In the genomic region with DNA sequence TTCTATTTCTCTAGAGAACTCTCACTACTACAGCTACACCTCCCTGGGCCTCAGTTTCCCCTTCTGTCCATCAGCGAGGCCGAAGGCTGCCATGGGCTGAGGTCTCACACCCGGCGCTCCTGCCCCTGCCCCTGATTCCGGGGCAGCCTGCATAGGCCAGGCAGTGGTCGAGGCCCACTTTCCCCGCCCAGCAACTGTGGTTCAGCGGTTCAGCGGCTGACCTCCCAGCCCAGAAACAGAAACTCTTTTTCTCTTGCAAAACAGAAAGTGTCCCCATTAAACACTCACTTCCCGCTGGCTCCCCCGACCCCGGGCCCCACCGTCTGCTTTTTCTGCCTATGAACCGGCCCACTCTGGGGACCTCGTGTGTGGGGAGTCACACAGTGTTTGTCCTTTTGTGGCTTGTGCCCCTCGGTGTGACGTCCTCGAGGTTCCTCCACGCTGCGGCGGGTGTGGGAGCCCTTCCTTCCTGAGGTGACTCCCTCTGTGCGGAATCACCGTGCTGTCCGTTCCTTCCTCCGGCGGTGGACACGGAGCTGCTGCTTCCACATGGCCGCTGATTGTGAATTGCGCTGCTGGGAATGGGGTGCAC, we compare ENCODE assay signal across 8 cellular contexts. TPM values are rescaled to one million over a fixed set of nuclear protein-coding genes. Genes with fewer than 3 reads are reported as not detected.
DNase-seq lines count a peak whose midpoint lies in the region; ATAC-seq and TF ChIP-seq lines count a peak whose summit lies in the region.

No MANE protein-coding gene starts in this region.

- H3K36me3 Mint-ChIP-seq in activated naive CD4-positive, alpha-beta T cell treated with anti-CD3 and anti-CD28 coated beads for 36 hours (ENCODE audit: low read depth), result no peaks in the 10 kb centered on the region
- H3K36me3 Mint-ChIP-seq in activated B cell treated with CpG ODN at 0.5 μM for 24 hours (ENCODE audit: low read depth), result no peaks in the 10 kb centered on the region

- peak; percentile 44 for DNase-seq in activated naive CD4-positive, alpha-beta T cell treated with anti-CD3 and anti-CD28 coated beads for 36 hours
- no peak for DNase-seq in activated naive CD4-positive, alpha-beta T cell (lab: John Stamatoyannopoulos, UW)
- DNase-seq in activated B cell treated with CpG ODN at 0.5 μM for 24 hours (peak; percentile 48), esophagus squamous epithelium (lab: John Stamatoyannopoulos, UW) (no peak), sciatic nerve (ENCODE audit: low spot score) (peak; percentile 77), Kasumi-1 (lab: John Stamatoyannopoulos, UW) (no peak), NCI-H2171 treated with DMSO at 0.1 percent for 48 hours (lab: John Stamatoyannopoulos, UW) (no peak)

- intact Hi-C loops in activated naive CD4-positive, alpha-beta T cell treated with anti-CD3 and anti-CD28 coated beads for 36 hours (cut with micrococcal nuclease), result loop anchor here (5.0 kb wide), 4 partner anchors 35 to 740 kb away; a partner anchor contains a TSS
- intact Hi-C loops in activated B cell treated with CpG ODN at 0.5 μM for 24 hours (cut with micrococcal nuclease), result loop anchor here (2.0 to 5.0 kb wide), 2 partner anchors 38 to 40 kb away; no protein-coding TSS in a partner anchor
- intact Hi-C loops in esophagus squamous epithelium (cut with DNase I), result no loop called here
- intact Hi-C loops in sciatic nerve (cut with DNase I), result no loop called here

- peaks cover 0 to 17% (median 0%) of the 10 kb centered on the region in 4 donors for H3K27me3 ChIP-seq in esophagus squamous epithelium

- no peaks in the 10 kb centered on the region for H3K36me3 ChIP-seq in esophagus squamous epithelium

- no peak overlapping the region for H3K27ac Mint-ChIP-seq in activated naive CD4-positive, alpha-beta T cell treated with anti-CD3 and anti-CD28 coated beads for 36 hours
- H3K27ac Mint-ChIP-seq in activated B cell treated with CpG ODN at 0.5 μM for 24 hours, result peak overlapping the region; percentile 75

- CTCF ChIA-PET in activated naive CD4-positive, alpha-beta T cell treated with anti-CD3 and anti-CD28 coated beads for 36 hours (lab: Charles Lee), result no interaction called here
- CTCF ChIA-PET in activated B cell treated with CpG ODN at 0.5 μM for 24 hours (lab: Charles Lee), result no interaction called here

- H3K9me3 Mint-ChIP-seq in activated naive CD4-positive, alpha-beta T cell treated with anti-CD3 and anti-CD28 coated beads for 36 hours, result peaks cover 5% of the 10 kb centered on the region
- H3K9me3 Mint-ChIP-seq in activated B cell treated with CpG ODN at 0.5 μM for 24 hours, result no peaks in the 10 kb centered on the region

- peaks cover 6 to 30% (median 14%) of the 10 kb centered on the region in 3 donors for H3K4me1 ChIP-seq in esophagus squamous epithelium

- TF ChIP-seq POLR2A in esophagus squamous epithelium (IDR thresholded peaks at IDR 0.05), result peak in 1 of 4 donors; percentile 10

- TF ChIP-seq CTCF in activated B cell treated with CpG ODN at 0.5 μM for 24 hours (IDR thresholded peaks at IDR 0.05), result no peak
- no peak for TF ChIP-seq CTCF in esophagus squamous epithelium (IDR thresholded peaks at IDR 0.05)

- no peaks in the 10 kb centered on the region for H3K9me3 ChIP-seq in esophagus squamous epithelium

- H3K4me3 Mint-ChIP-seq in activated naive CD4-positive, alpha-beta T cell treated with anti-CD3 and anti-CD28 coated beads for 36 hours, result peak overlapping the region; percentile 27
- H3K4me3 Mint-ChIP-seq in activated B cell treated with CpG ODN at 0.5 μM for 24 hours, result peak overlapping the region; percentile 76

- 48 to 62% methylated on average over 18 to 20 of the region's 29 CpGs for WGBS in esophagus squamous epithelium, 2 donors

- peak overlapping the region in 3 of 4 donors; percentile 31 to 87 (median 79) for H3K27ac ChIP-seq in esophagus squamous epithelium

- POLR2A ChIA-PET in activated B cell treated with CpG ODN at 0.5 μM for 24 hours (lab: Charles Lee), result interaction anchor here (2.8 kb wide), 1 partner anchor 141 kb away, joined by 13 read pairs; a partner anchor contains a TSS

- peaks cover 7% of the 10 kb centered on the region for H3K27me3 Mint-ChIP-seq in activated naive CD4-positive, alpha-beta T cell treated with anti-CD3 and anti-CD28 coated beads for 36 hours (ENCODE audit: low read depth)
- H3K27me3 Mint-ChIP-seq in activated B cell treated with CpG ODN at 0.5 μM for 24 hours, result no peaks in the 10 kb centered on the region

- peak overlapping the region in 3 of 4 donors; percentile 27 to 64 (median 47) for H3K4me3 ChIP-seq in esophagus squamous epithelium

- peaks cover 42% of the 10 kb centered on the region for H3K4me1 Mint-ChIP-seq in activated naive CD4-positive, alpha-beta T cell treated with anti-CD3 and anti-CD28 coated beads for 36 hours (ENCODE audit: low read depth)
- peaks cover 30% of the 10 kb centered on the region for H3K4me1 Mint-ChIP-seq in activated B cell treated with CpG ODN at 0.5 μM for 24 hours

- ATAC-seq in activated B cell treated with CpG ODN at 0.5 μM for 24 hours (ENCODE audit: low read depth), result peak; percentile 30
- ATAC-seq in sciatic nerve, result peak; percentile 64
- no peak for ATAC-seq in HG02571 (IDR thresholded peaks at IDR 0.05; ENCODE audit: unreplicated experiment)

RNA-seq across cellular contexts. Expression of a gene that starts 16.0 kb away (rescaled TPM):
- total RNA-seq in activated naive CD4-positive, alpha-beta T cell treated with anti-CD3 and anti-CD28 coated beads for 36 hours, result 1 to 10 TPM; 6.9 to 8.3 TPM
- 2.6 and 3.5 TPM in 2 replicates for total RNA-seq in activated B cell treated with CpG ODN at 0.5 μM for 24 hours
- 1 to 10 TPM; 1.2 to 2.5 (median 1.5) TPM for total RNA-seq in esophagus squamous epithelium
- total RNA-seq in sciatic nerve, result 0.27 TPM

RNA-seq across cellular contexts. Expression of a gene that starts 26.8 kb away (rescaled TPM):
- total RNA-seq in activated naive CD4-positive, alpha-beta T cell treated with anti-CD3 and anti-CD28 coated beads for 36 hours, result not detected
- total RNA-seq in activated B cell treated with CpG ODN at 0.5 μM for 24 hours (0.12 TPM in 1 of 2 replicates, not detected in the other), esophagus squamous epithelium (under 1 TPM in 2 of 4 donors, not detected in 2; 0.12 to 0.19 TPM), sciatic nerve (not detected)

RNA-seq across cellular contexts. Expression of a gene that starts 33.7 kb away (rescaled TPM):
- not detected for total RNA-seq in activated naive CD4-positive, alpha-beta T cell treated with anti-CD3 and anti-CD28 coated beads for 36 hours
- total RNA-seq in activated B cell treated with CpG ODN at 0.5 μM for 24 hours (0.10 and 0.31 TPM in 2 replicates), esophagus squamous epithelium (not detected), sciatic nerve (not detected)

Comparison
In these comparisons a context has a peak if more than half of its experiments do, and no peak if none do; other contexts are left out.
1. DNase-seq: peak in activated naive CD4-positive, alpha-beta T cell treated with anti-CD3 and anti-CD28 coated beads for 36 hours (single experiment), activated B cell treated with CpG ODN at 0.5 μM for 24 hours (single experiment) and sciatic nerve (single experiment); none in activated naive CD4-positive, alpha-beta T cell (0 of 4), esophagus squamous epithelium (single experiment), Kasumi-1 (0 of 2) and NCI-H2171 treated with DMSO at 0.1 percent for 48 hours (single experiment).
2. intact Hi-C loops: an anchor here in activated naive CD4-positive, alpha-beta T cell treated with anti-CD3 and anti-CD28 coated beads for 36 hours (5.0 kb wide) and activated B cell treated with CpG ODN at 0.5 μM for 24 hours (2.0 to 5.0 kb wide); none called in esophagus squamous epithelium and sciatic nerve.